Comparison of ENCODE assay signal across 8 cellular contexts in the genomic region with DNA sequence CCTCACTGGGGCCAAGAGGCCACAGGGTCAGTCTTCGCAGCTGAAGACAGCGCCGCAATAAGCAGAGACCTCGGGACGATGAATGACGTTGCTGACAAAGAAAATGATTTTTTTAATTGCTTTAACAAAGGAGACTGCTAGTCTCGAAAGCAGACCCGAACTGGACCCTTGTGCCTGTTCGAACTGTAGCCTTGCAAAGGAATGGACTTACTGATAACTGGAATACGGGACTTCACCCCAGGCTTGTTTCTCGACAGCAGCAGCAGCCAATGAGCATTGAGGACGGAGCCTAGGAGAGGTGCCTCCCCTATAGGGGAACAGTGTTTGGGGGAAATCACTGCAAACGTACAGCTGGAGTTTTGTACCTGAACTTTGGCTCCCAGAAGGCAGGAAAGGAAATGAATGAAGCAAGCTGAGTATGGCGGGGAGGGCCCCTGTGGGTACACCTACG. TPM values are rescaled to one million over a fixed set of nuclear protein-coding genes. Genes with fewer than 3 reads are reported as not detected.
DNase-seq lines count a peak whose midpoint lies in the region; ATAC-seq and TF ChIP-seq lines count a peak whose summit lies in the region.

No MANE protein-coding gene starts in this region.

- H3K36me3 ChIP-seq in breast epithelium (no peaks in the 10 kb centered on the region), subcutaneous abdominal adipose tissue (ENCODE audit: control insufficient read depth in 5 of 5, insufficient read depth in 5 of 5, low read length in 5 of 5) (no peaks in the 10 kb centered on the region)

- H3K9ac ChIP-seq in subcutaneous abdominal adipose tissue (ENCODE audit: low read length in 5 of 5) = peak overlapping the region in 4 of 5 donors; percentile 47 to 86 (median 66)

- H3K27me3 ChIP-seq in breast epithelium (no peaks in the 10 kb centered on the region), subcutaneous abdominal adipose tissue (ENCODE audit: control insufficient read depth in 5 of 5, insufficient read depth in 4 of 5, low read length in 5 of 5) (peaks cover 0 to 7% (median 0%) of the 10 kb centered on the region in 5 donors)

- TF ChIP-seq CTCF in LNCaP clone FGC (IDR thresholded peaks at IDR 0.05; ENCODE audit: control insufficient read depth, extremely low read depth, insufficient read depth) (no peak), breast epithelium (IDR thresholded peaks at IDR 0.05) (no peak)

- no peak for TF ChIP-seq POLR2A in breast epithelium (IDR thresholded peaks at IDR 0.05)

- H3K4me1 ChIP-seq in breast epithelium (peaks cover 0 to 17% of the 10 kb centered on the region in 2 donors), subcutaneous abdominal adipose tissue (ENCODE audit: control insufficient read depth in 5 of 5, insufficient read depth in 5 of 5, low read length in 5 of 5) (peaks cover 9 to 48% (median 34%) of the 10 kb centered on the region in 5 donors)

- intact Hi-C loops in breast epithelium (cut with DNase I; ENCODE audit: low total_unique reads) = no loop called here

- peak; percentile 67 for DNase-seq in ELF-1 (ENCODE audit: low read depth, low spot score)
- DNase-seq in LNCaP clone FGC (ENCODE audit: low read depth) = no peak
- peak in 1 of 2 donors; percentile 40 for DNase-seq in breast epithelium (ENCODE audit: low spot score in 2 of 2)
- DNase-seq in left lobe of liver (ENCODE audit: low spot score) = peak; percentile 59
- no peak for DNase-seq in NCI-H2081 treated with DMSO at 0.1 percent for 48 hours (lab: John Stamatoyannopoulos, UW)
- DNase-seq in GDM1 (lab: John Stamatoyannopoulos, UW) = no peak

- peak overlapping the region; percentile 91 to 99 for H3K27ac ChIP-seq in breast epithelium
- H3K27ac ChIP-seq in subcutaneous abdominal adipose tissue (ENCODE audit: low read depth, low read length) = peak overlapping the region; percentile 54

- H3K9me3 ChIP-seq in breast epithelium (no peaks in the 10 kb centered on the region), subcutaneous abdominal adipose tissue (ENCODE audit: control insufficient read depth in 5 of 5, low read length in 5 of 5) (no peaks in the 10 kb centered on the region)

- ATAC-seq in left lobe of liver (peak; percentile 38), GM19452 (IDR thresholded peaks at IDR 0.05; ENCODE audit: unreplicated experiment) (no peak)

- H3K4me3 ChIP-seq in LNCaP clone FGC (ENCODE audit: low read depth, low read length) (peak overlapping the region; percentile 55), breast epithelium (peak overlapping the region; percentile 63 to 79 (median 72)), subcutaneous abdominal adipose tissue (ENCODE audit: low read depth in 1 of 5, low read length in 5 of 5) (peak overlapping the region; percentile 73 to 81 (median 76))

RNA-seq across cellular contexts. Expression of gene TAF4, which starts 1.3 kb away (rescaled TPM):
- total RNA-seq in breast epithelium = 10 to 100 TPM; 11.1 to 13.0 (median 12.7) TPM
- total RNA-seq in left lobe of liver = 11.3 TPM

RNA-seq across cellular contexts. Expression of gene LSM14B, which starts 55.3 kb away (rescaled TPM):
- 10 to 100 TPM; 20.6 to 26.5 (median 25.6) TPM for total RNA-seq in breast epithelium
- total RNA-seq in left lobe of liver = 19.6 TPM

Comparison
In these comparisons a context has a peak if more than half of its experiments do, and no peak if none do; other contexts are left out.
1. DNase-seq: peak in ELF-1 (single experiment) and left lobe of liver (single experiment); none in LNCaP clone FGC (single experiment), NCI-H2081 treated with DMSO at 0.1 percent for 48 hours (single experiment) and GDM1 (single experiment).
2. Peak in every context shown above with its lines, with median percentiles within 50 percentile points of each other: H3K4me3 ChIP-seq.